ENCODE assay signal across 9 cellular contexts in genomic region chr2:237715459-237715947, GRCh38.
A peak's percentile ranks its signal among the peaks of the same experiment; 100 is the strongest.
DNase-seq lines count a peak whose midpoint lies in the region; ATAC-seq and TF ChIP-seq lines count a peak whose summit lies in the region.
"Had no signal": no experiment of that assay in that cellular context is flagged by ENCODE, and none has a peak within 500 bp of the region (broad histone marks: within the 10 kb centered on the region; RNA-seq: fewer than 3 reads in every experiment).

No MANE protein-coding gene starts in this region.

- no peaks in the 10 kb centered on the region for H3K36me3 ChIP-seq in colonic mucosa
- H3K36me3 ChIP-seq in thyroid gland, result no peaks in the 10 kb centered on the region

- no peaks in the 10 kb centered on the region for H3K9me3 Mint-ChIP-seq in T-helper 1 cell treated with Interleukin-12 subunit alpha and Interleukin-12 subunit beta and Interleukin-4 antibody, amounts not matched to agents 30 μg/mL and 1 μg/mL, for 36 hours
- H3K9me3 Mint-ChIP-seq in memory B cell, result no peaks in the 10 kb centered on the region

- H3K4me1 Mint-ChIP-seq in T-helper 1 cell treated with Interleukin-12 subunit alpha and Interleukin-12 subunit beta and Interleukin-4 antibody, amounts not matched to agents 30 μg/mL and 1 μg/mL, for 36 hours (ENCODE audit: low read depth), result peaks cover 36% of the 10 kb centered on the region
- peaks cover 34% of the 10 kb centered on the region for H3K4me1 Mint-ChIP-seq in memory B cell

- H3K27ac ChIP-seq in colonic mucosa, result peak overlapping the region; percentile 66
- peak overlapping the region; percentile 55 to 80 (median 67) for H3K27ac ChIP-seq in thyroid gland
- H3K27ac ChIP-seq: A549 had no signal

- WGBS in thyroid gland, 2 donors, result 35 to 43% methylated on average over 13 of the region's 13 CpGs

- H3K4me3 ChIP-seq in colonic mucosa, result peak overlapping the region; percentile 4
- H3K4me3 ChIP-seq in thyroid gland (replicated peaks in 1 of 3), result no peak overlapping the region
- H3K4me3 ChIP-seq: A549 had no signal

- no peaks in the 10 kb centered on the region for H3K9me3 ChIP-seq in colonic mucosa
- H3K9me3 ChIP-seq in thyroid gland, result no peaks in the 10 kb centered on the region
- H3K9me3 ChIP-seq: A549 had no signal

- no peak for ATAC-seq in memory B cell (ENCODE audit: low read depth)
- ATAC-seq in GM18498 (IDR thresholded peaks at IDR 0.05; ENCODE audit: unreplicated experiment), result no peak
- ATAC-seq in GM21390 (IDR thresholded peaks at IDR 0.05; ENCODE audit: unreplicated experiment), result no peak
- ATAC-seq: A549 had no signal

- TF ChIP-seq POLR2A in thyroid gland (IDR thresholded peaks at IDR 0.05), result no peak

- no peak overlapping the region for H3K4me3 Mint-ChIP-seq in T-helper 1 cell treated with Interleukin-12 subunit alpha and Interleukin-12 subunit beta and Interleukin-4 antibody, amounts not matched to agents 30 μg/mL and 1 μg/mL, for 36 hours
- H3K4me3 Mint-ChIP-seq in memory B cell, result no peak overlapping the region

- no peaks in the 10 kb centered on the region for H3K27me3 ChIP-seq in colonic mucosa
- no peaks in the 10 kb centered on the region for H3K27me3 ChIP-seq in thyroid gland

- no peak for TF ChIP-seq CTCF in colonic mucosa (IDR thresholded peaks at IDR 0.05)
- no peak for TF ChIP-seq CTCF in thyroid gland (IDR thresholded peaks at IDR 0.05)

- intact Hi-C loops in colonic mucosa (cut with DNase I) (no loop called here), thyroid gland (cut with DNase I) (no loop called here)

- DNase-seq in T-helper 1 cell (no peak), colonic mucosa (peak; percentile 81), memory B cell (ENCODE audit: low spot score in 2 of 2) (no peak), thyroid gland (no peak)
- no peak for DNase-seq in activated effector memory CD4-positive, alpha-beta T cell treated with Interleukin-2 at 50 U/mL for 16 hours

- H3K27me3 Mint-ChIP-seq in T-helper 1 cell treated with Interleukin-12 subunit alpha and Interleukin-12 subunit beta and Interleukin-4 antibody, amounts not matched to agents 30 μg/mL and 1 μg/mL, for 36 hours (ENCODE audit: low read depth), result no peaks in the 10 kb centered on the region
- no peaks in the 10 kb centered on the region for H3K27me3 Mint-ChIP-seq in memory B cell

- peak overlapping the region; percentile 46 to 67 for H3K9ac ChIP-seq in colonic mucosa (ENCODE audit: low read depth in 2 of 2, low read length in 2 of 2)

- H3K27ac Mint-ChIP-seq in T-helper 1 cell treated with Interleukin-12 subunit alpha and Interleukin-12 subunit beta and Interleukin-4 antibody, amounts not matched to agents 30 μg/mL and 1 μg/mL, for 36 hours, result peak overlapping the region; percentile 31
- H3K27ac Mint-ChIP-seq in memory B cell, result peak overlapping the region; percentile 70

- H3K4me1 ChIP-seq in colonic mucosa, result no peaks in the 10 kb centered on the region
- peaks cover 5 to 20% of the 10 kb centered on the region in 2 donors for H3K4me1 ChIP-seq in thyroid gland

- H3K36me3 Mint-ChIP-seq in T-helper 1 cell treated with Interleukin-12 subunit alpha and Interleukin-12 subunit beta and Interleukin-4 antibody, amounts not matched to agents 30 μg/mL and 1 μg/mL, for 36 hours (ENCODE audit: low read depth), result peaks cover 24% of the 10 kb centered on the region
- H3K36me3 Mint-ChIP-seq in memory B cell, result peaks cover 12% of the 10 kb centered on the region
